ENCODE assay signal across 22 cellular contexts in the genomic region with DNA sequence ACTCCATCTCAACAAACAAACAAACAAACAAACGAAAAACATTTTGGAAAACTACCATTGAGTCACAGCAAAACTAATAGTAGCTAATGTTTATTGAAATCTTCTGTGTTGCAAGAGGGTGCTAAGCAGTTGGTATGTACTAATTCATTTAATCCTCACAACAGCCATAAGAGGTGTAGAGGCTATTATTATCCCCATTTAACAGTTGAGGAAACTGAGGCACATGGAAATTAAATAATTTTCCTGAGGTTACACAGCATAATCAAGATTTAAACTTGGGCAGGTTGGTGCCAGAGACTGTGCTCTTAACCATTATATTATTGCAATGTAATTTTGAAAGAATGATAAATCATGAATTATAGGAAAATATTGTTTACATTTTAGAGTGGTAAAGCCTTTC. TPM values are rescaled to one million over a fixed set of nuclear protein-coding genes. Genes with fewer than 3 reads are reported as not detected.
DNase-seq lines count a peak whose midpoint lies in the region; ATAC-seq, FAIRE-seq and TF ChIP-seq lines count a peak whose summit lies in the region.
"Had no signal": no experiment of that assay in that cellular context is flagged by ENCODE, and none has a peak within 500 bp of the region (broad histone marks: within the 10 kb centered on the region; RNA-seq: fewer than 3 reads in every experiment).

No MANE protein-coding gene starts in this region.

- H3K79me2 ChIP-seq in HCT116 (ENCODE audit: insufficient read depth, low read length) (no peaks in the 10 kb centered on the region), endothelial cell of umbilical vein (ENCODE audit: control insufficient read depth, insufficient read depth, low read length) (no peaks in the 10 kb centered on the region)

- dilution Hi-C loops in endothelial cell of umbilical vein (cut with MboI; ENCODE audit: extremely low pct_ligation_motif_present, low sequenced_read_pairs): no loop called here

- BruUV-seq in HCT116 (replicated peaks; lab: Mats Ljungman, UMichigan) (no TSS peak), endothelial cell of umbilical vein (replicated peaks; lab: Mats Ljungman, UMichigan) (no TSS peak)

- H3K9me3 ChIP-seq in HCT116 (ENCODE audit: control insufficient read depth in 1 of 2, insufficient read depth in 1 of 2, low read depth in 1 of 2, low read length in 2 of 2): no peaks in the 10 kb centered on the region
- no peaks in the 10 kb centered on the region for H3K9me3 ChIP-seq in endothelial cell of umbilical vein (replicated peaks; ENCODE audit: control insufficient read depth, insufficient read depth, low read length)
- H3K9me3 ChIP-seq in skeletal muscle satellite cell (replicated peaks; ENCODE audit: low read length): no peaks in the 10 kb centered on the region
- H3K9me3 ChIP-seq in mucosa of descending colon: no peaks in the 10 kb centered on the region
- H3K9me3 ChIP-seq: BLaER1, Peyer's patch had no signal

- H3K4me3 ChIP-seq in HCT116 (replicated peaks in 1 of 2; ENCODE audit: low read depth in 1 of 2, low read length in 2 of 2): no peak overlapping the region
- H3K4me3 ChIP-seq in endothelial cell of umbilical vein (replicated peaks in 1 of 3; ENCODE audit: insufficient read depth in 1 of 3, low read depth in 1 of 3, low read length in 3 of 3): no peak overlapping the region
- no peak overlapping the region for H3K4me3 ChIP-seq in skeletal muscle satellite cell (ENCODE audit: low read length)
- no peak overlapping the region for H3K4me3 ChIP-seq in mucosa of descending colon
- H3K4me3 ChIP-seq: BLaER1, Peyer's patch had no signal

- TF ChIP-seq CTCF in HCT116 (IDR thresholded peaks at IDR 0.05 in 2 of 3, conservative IDR thresholded peaks at IDR 0.05 in 1 of 3; ENCODE audit: borderline replicate concordance in 1 of 3, insufficient read depth in 1 of 3, low read depth in 2 of 3, low read length in 2 of 3) (no peak), RWPE1 (conservative IDR thresholded peaks at IDR 0.05; ENCODE audit: low read depth) (no peak), endothelial cell of umbilical vein (IDR thresholded peaks at IDR 0.05; ENCODE audit: extremely low read depth in 1 of 2, insufficient read depth in 1 of 2, low read depth in 1 of 2, low read length in 2 of 2) (no peak), mucosa of descending colon (IDR thresholded peaks at IDR 0.05) (no peak)

- H2AFZ ChIP-seq in HCT116 (ENCODE audit: low read depth, low read length, poor library complexity, severe bottlenecking): no peak overlapping the region
- no peak overlapping the region for H2AFZ ChIP-seq in endothelial cell of umbilical vein (ENCODE audit: low read depth, low read length)

- no peaks in the 10 kb centered on the region for H3K9me2 ChIP-seq in HCT116 (ENCODE audit: insufficient read depth)

- no peak for FAIRE-seq in endothelial cell of umbilical vein (lab: Jason Lieb, UNC)
- FAIRE-seq: GM19239, H54 had no signal

- no peak for ATAC-seq in HCT116
- ATAC-seq in activated CD4-positive, CD25-positive, alpha-beta regulatory T cell treated with anti-CD3 and anti-CD28 coated beads, Interleukin-2, amount 50 U/mL, for 24 hours: no peak
- ATAC-seq in GM18870 (IDR thresholded peaks at IDR 0.05; ENCODE audit: unreplicated experiment): no peak
- ATAC-seq in mucosa of descending colon: no peak
- ATAC-seq: Right ventricle myocardium inferior had no signal

- RAD21 ChIA-PET in HCT116 (lab: Charles Lee; ENCODE audit: low non-redundant PET in 1 of 2, low total read pairs in 2 of 2, uncharacterized antibody in 2 of 2, unreplicated experiment in 2 of 2): no interaction called here

- no peaks in the 10 kb centered on the region for H4K20me1 ChIP-seq in HCT116 (ENCODE audit: insufficient read depth)
- no peaks in the 10 kb centered on the region for H4K20me1 ChIP-seq in endothelial cell of umbilical vein (replicated peaks; ENCODE audit: control insufficient read depth, extremely low read depth, insufficient read depth, low read length)
- H4K20me1 ChIP-seq: BLaER1 had no signal

- DNase-seq in HCT116 (ENCODE audit: low read depth, low spot score) (no peak), RWPE1 (ENCODE audit: low spot score) (no peak), endothelial cell of umbilical vein (ENCODE audit: low read depth, low spot score) (no peak), mucosa of descending colon (no peak)
- DNase-seq: ACHN; CD4-positive, alpha-beta memory T cell; GDM1; NCI-H1048; NCI-H1436; NCI-H187 treated with DMSO at 0.1 percent for 48 hours; NCI-H2107; NCI-H446 treated with DMSO at 0.1 percent for 48 hours; NCI-H526 treated with DMSO at 0.1 percent for 48 hours; Peyer's patch had no signal

- H3K9ac ChIP-seq in HCT116 (ENCODE audit: low read length) (no peak overlapping the region), endothelial cell of umbilical vein (replicated peaks; ENCODE audit: extremely low read depth, insufficient read depth, low read length) (no peak overlapping the region), skeletal muscle satellite cell (ENCODE audit: low read depth, low read length) (peak overlapping the region; percentile 70)
- H3K9ac ChIP-seq: BLaER1 had no signal

- POLR2A ChIA-PET in HCT116 (lab: Charles Lee) (no interaction called here), RWPE1 (lab: Yijun Ruan, JAX; ENCODE audit: low non-redundant PET) (no interaction called here), endothelial cell of umbilical vein (lab: Charles Lee) (no interaction called here)

- peak overlapping the region; percentile 13; the same call in 1 of the 2 replicates for H3K4me2 ChIP-seq in HCT116 (ENCODE audit: low read length)
- no peak overlapping the region for H3K4me2 ChIP-seq in endothelial cell of umbilical vein (ENCODE audit: insufficient read depth, low read length)
- no peak overlapping the region for H3K4me2 ChIP-seq in skeletal muscle satellite cell (ENCODE audit: low read length)
- H3K4me2 ChIP-seq: BLaER1 had no signal

- CTCF ChIA-PET in HCT116 (lab: Charles Lee) (no interaction called here), RWPE1 (lab: Yijun Ruan, JAX) (interaction anchor here (0.7 kb wide), 1 partner anchor 713 kb away, joined by 3 read pairs; no protein-coding TSS in a partner anchor), endothelial cell of umbilical vein (lab: Charles Lee) (interaction anchor here (0.7 kb wide), 1 partner anchor 138 kb away, joined by 4 read pairs; no protein-coding TSS in a partner anchor)

- intact Hi-C loops in HCT116 (cut with micrococcal nuclease): no loop called here
- intact Hi-C loops in endothelial cell of umbilical vein (cut with micrococcal nuclease): no loop called here
- intact Hi-C loops in mucosa of descending colon (cut with DNase I, micrococcal nuclease): no loop called here

- H3K9me1 ChIP-seq in endothelial cell of umbilical vein (replicated peaks; ENCODE audit: control insufficient read depth, extremely low read depth, insufficient read depth, low read length): no peaks in the 10 kb centered on the region

- H3K36me3 ChIP-seq in HCT116 (ENCODE audit: control insufficient read depth in 1 of 2, insufficient read depth in 2 of 2, low read length in 2 of 2): no peaks in the 10 kb centered on the region
- H3K36me3 ChIP-seq in endothelial cell of umbilical vein (ENCODE audit: control insufficient read depth in 2 of 2, extremely low read depth in 1 of 2, insufficient read depth in 2 of 2, low read length in 2 of 2): no peaks in the 10 kb centered on the region
- no peaks in the 10 kb centered on the region for H3K36me3 ChIP-seq in skeletal muscle satellite cell (ENCODE audit: insufficient read depth, low read length)
- H3K36me3 ChIP-seq in mucosa of descending colon (ENCODE audit: low read depth): no peaks in the 10 kb centered on the region
- H3K36me3 ChIP-seq: BLaER1, Peyer's patch had no signal

- H3K4me1 ChIP-seq in HCT116 (ENCODE audit: control insufficient read depth in 1 of 2, insufficient read depth in 2 of 2, low read length in 2 of 2) (peaks cover 3 to 14% of the 10 kb centered on the region in 2 experiments; a peak in 2 of 4 replicates), endothelial cell of umbilical vein (ENCODE audit: control insufficient read depth, extremely low read depth, insufficient read depth, low read length) (peaks cover 11% of the 10 kb centered on the region), skeletal muscle satellite cell (ENCODE audit: control insufficient read depth, insufficient read depth, low read length) (peaks cover 53% of the 10 kb centered on the region), mucosa of descending colon (ENCODE audit: low read depth) (no peaks in the 10 kb centered on the region)
- H3K4me1 ChIP-seq: Peyer's patch had no signal

- no peaks in the 10 kb centered on the region for H3K27me3 ChIP-seq in HCT116 (ENCODE audit: insufficient read depth, low read length)
- H3K27me3 ChIP-seq in endothelial cell of umbilical vein (ENCODE audit: control insufficient read depth in 2 of 2, insufficient read depth in 2 of 2, low read length in 2 of 2): no peaks in the 10 kb centered on the region
- H3K27me3 ChIP-seq in skeletal muscle satellite cell (ENCODE audit: control insufficient read depth, insufficient read depth, low read length): no peaks in the 10 kb centered on the region
- H3K27me3 ChIP-seq: BLaER1, Peyer's patch had no signal

- TF ChIP-seq RAD21 in HCT116 (IDR thresholded peaks at IDR 0.05; ENCODE audit: low read depth): no peak

- TF ChIP-seq POLR2A in HCT116 (IDR thresholded peaks at IDR 0.05; ENCODE audit: borderline replicate concordance, extremely low read depth, insufficient read depth, insufficient read length): no peak
- TF ChIP-seq POLR2A in endothelial cell of umbilical vein (IDR thresholded peaks at IDR 0.05; ENCODE audit: low read depth, low read length): no peak

- H3K27ac ChIP-seq in HCT116 (ENCODE audit: low read depth, low read length): no peak overlapping the region
- peak overlapping the region; percentile 88 for H3K27ac ChIP-seq in RWPE1
- H3K27ac ChIP-seq in endothelial cell of umbilical vein (ENCODE audit: insufficient read depth, low read depth, low read length): peak overlapping the region; percentile 70
- H3K27ac ChIP-seq: BLaER1, Peyer's patch had no signal

TF ChIP-seq in HCT116, 20 proteins besides CTCF, POLR2A, EP300 and RAD21 (continues in another document):
- no peak for TF ChIP-seq EZH2 (IDR thresholded peaks at IDR 0.05)

TF ChIP-seq in endothelial cell of umbilical vein, 7 proteins besides CTCF, POLR2A, EP300 and RAD21 (continues in another document):
- no peak for TF ChIP-seq JUN (IDR thresholded peaks at IDR 0.05; ENCODE audit: borderline replicate concordance, insufficient read depth, insufficient read length, low read depth)

RNA-seq across cellular contexts. Expression of a gene that starts 17.5 kb away (rescaled TPM):
- 0.74 TPM for total RNA-seq in HCT116 (2021; ENCODE audit: unreplicated experiment)
- polyA plus RNA-seq in HCT116 (2012): 0.01 and 0.03 TPM in 2 replicates
- total RNA-seq in endothelial cell of umbilical vein: 0.30 TPM in 1 of 2 replicates, not detected in the other
- polyA plus RNA-seq in endothelial cell of umbilical vein: not detected in 2 replicates
- polyA plus RNA-seq in endothelial cell of umbilical vein (2011; cell fraction: cytosol; rRNA removed): not detected in 2 replicates
- 0.12 TPM in 1 of 2 replicates, not detected in the other for polyA plus RNA-seq in endothelial cell of umbilical vein (2011; cell fraction: nucleus; rRNA removed)
- polyA plus RNA-seq in endothelial cell of umbilical vein (2012): not detected in 2 replicates
- 1.0 TPM in 1 of 2 replicates, not detected in the other for polyA minus RNA-seq in endothelial cell of umbilical vein
- polyA minus RNA-seq in endothelial cell of umbilical vein (2011; cell fraction: cytosol; rRNA and poly(A)+ RNA removed): not detected
- not detected in 2 replicates for polyA minus RNA-seq in endothelial cell of umbilical vein (2011; cell fraction: nucleus; rRNA and poly(A)+ RNA removed)
- total RNA-seq in skeletal muscle satellite cell (2012; rRNA removed): 0.22 and 0.76 TPM in 2 replicates
- total RNA-seq in mucosa of descending colon: 1 to 10 TPM; 1.9 to 5.8 (median 2.8) TPM
- total RNA-seq: SK-MEL-5 had no signal
